ENCODE assay signal across 14 cellular contexts in the genomic region with DNA sequence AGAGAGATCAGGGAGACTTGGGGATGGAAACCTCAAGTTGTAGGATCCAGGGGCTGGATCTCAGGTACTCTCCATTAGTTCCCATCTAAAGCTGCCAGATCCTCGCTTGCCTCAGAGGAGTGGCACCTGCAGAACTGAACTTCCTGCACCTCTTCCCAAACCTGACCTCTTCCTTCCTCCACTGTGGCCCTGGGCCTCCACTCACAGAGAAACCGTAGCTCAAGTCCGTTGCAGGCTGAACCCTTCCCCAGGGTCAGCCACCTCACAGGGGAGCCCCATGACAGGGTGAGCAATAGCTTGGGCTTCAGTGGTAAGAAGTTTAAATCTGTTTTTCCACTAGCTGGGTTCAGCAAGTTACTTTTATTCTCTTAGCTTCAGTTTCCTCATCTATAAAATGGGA. TPM values are rescaled to one million over a fixed set of nuclear protein-coding genes. Genes with fewer than 3 reads are reported as not detected.
DNase-seq lines count a peak whose midpoint lies in the region; ATAC-seq and TF ChIP-seq lines count a peak whose summit lies in the region.
"Had no signal": no experiment of that assay in that cellular context is flagged by ENCODE, and none has a peak within 500 bp of the region (broad histone marks: within the 10 kb centered on the region; RNA-seq: fewer than 3 reads in every experiment).

No MANE protein-coding gene starts in this region.

- no peak overlapping the region for H3K9ac ChIP-seq in liver (ENCODE audit: low read depth in 1 of 2, low read length in 2 of 2)

- H3K9me3 Mint-ChIP-seq in activated CD8-positive, alpha-beta T cell treated with anti-CD3 and anti-CD28 coated beads for 36 hours: no peaks in the 10 kb centered on the region
- no peaks in the 10 kb centered on the region for H3K9me3 Mint-ChIP-seq in memory B cell

- peaks cover 0 to 3% (median 0%) of the 10 kb centered on the region in 4 donors for H3K4me1 ChIP-seq in liver (ENCODE audit: control insufficient read depth in 4 of 4, insufficient read depth in 4 of 4, low read length in 3 of 4)
- no peaks in the 10 kb centered on the region for H3K4me1 ChIP-seq in right lobe of liver
- peaks cover 0 to 2% of the 10 kb centered on the region in 2 donors for H3K4me1 ChIP-seq in aorta (ENCODE audit: control insufficient read depth in 1 of 2, insufficient read depth in 2 of 2, low read length in 2 of 2)

- H3K36me3 Mint-ChIP-seq in activated CD8-positive, alpha-beta T cell treated with anti-CD3 and anti-CD28 coated beads for 36 hours (ENCODE audit: low read depth): peaks cover 9% of the 10 kb centered on the region
- peaks cover 8% of the 10 kb centered on the region for H3K36me3 Mint-ChIP-seq in memory B cell

- H3K9me3 ChIP-seq in liver (ENCODE audit: control insufficient read depth in 4 of 4, low read length in 3 of 4) (no peaks in the 10 kb centered on the region), right lobe of liver (no peaks in the 10 kb centered on the region), aorta (ENCODE audit: control insufficient read depth, low read length) (no peaks in the 10 kb centered on the region)

- peak overlapping the region; percentile 93 for H3K27ac Mint-ChIP-seq in activated CD8-positive, alpha-beta T cell treated with anti-CD3 and anti-CD28 coated beads for 36 hours
- peak overlapping the region; percentile 97 for H3K27ac Mint-ChIP-seq in memory B cell

- CTCF ChIA-PET in activated CD8-positive, alpha-beta T cell treated with anti-CD3 and anti-CD28 coated beads for 36 hours (lab: Charles Lee): interaction anchor here (1.3 to 1.5 kb wide), 2 partner anchors 111 to 113 kb away, joined by 3 to 4 read pairs; no protein-coding TSS in a partner anchor

- TF ChIP-seq RAD21 in liver (IDR thresholded peaks at IDR 0.05): no peak

- H3K36me3 ChIP-seq in liver (ENCODE audit: control insufficient read depth in 4 of 4, insufficient read depth in 3 of 4, low read depth in 1 of 4, low read length in 3 of 4) (peaks cover 0 to 3% (median 0%) of the 10 kb centered on the region in 4 donors), right lobe of liver (no peaks in the 10 kb centered on the region), aorta (ENCODE audit: control insufficient read depth in 1 of 2, insufficient read depth in 2 of 2, low read length in 1 of 2) (no peaks in the 10 kb centered on the region)

- H3K4me3 ChIP-seq in liver (ENCODE audit: low read depth in 1 of 3, low read length in 3 of 3): no peak overlapping the region
- no peak overlapping the region for H3K4me3 ChIP-seq in right lobe of liver
- H3K4me3 ChIP-seq in aorta (ENCODE audit: low read length in 2 of 2): no peak overlapping the region

- no peak for TF ChIP-seq POLR2A in right lobe of liver (IDR thresholded peaks at IDR 0.05)

- TF ChIP-seq CTCF in liver (IDR thresholded peaks at IDR 0.05; ENCODE audit: low read depth, low read length, missing input control) (no peak), right lobe of liver (IDR thresholded peaks at IDR 0.05) (no peak)
- TF ChIP-seq CTCF in activated CD8-positive, alpha-beta T cell treated with anti-CD3 and anti-CD28 coated beads for 36 hours (IDR thresholded peaks at IDR 0.05): no peak

- H3K27ac ChIP-seq in liver (ENCODE audit: low read depth in 1 of 2, low read length in 2 of 2) (peak overlapping the region; percentile 25), right lobe of liver (peak overlapping the region in 1 of 3 donors; percentile 4), aorta (ENCODE audit: low read depth in 1 of 2, low read length in 2 of 2) (peak overlapping the region; percentile 34 to 92)

- no peak for DNase-seq in right lobe of liver
- peak; percentile 52 for DNase-seq in activated CD8-positive, alpha-beta T cell treated with anti-CD3 and anti-CD28 coated beads for 36 hours
- DNase-seq in memory B cell (ENCODE audit: low spot score in 2 of 2): no peak
- peak; percentile 44 to 50 for DNase-seq in aorta
- DNase-seq in dedifferentiated amniotic fluid mesenchymal stem cell (ENCODE audit: extremely low spot score): no peak
- DNase-seq: caudate nucleus; COR-L47; head of caudate nucleus; NCI-H1417; stimulated activated CD4-positive, alpha-beta T cell treated with anti-CD3 and anti-CD28 coated beads, Interleukin-4, amount 100 ng/mL, for 1 hour had no signal

- ATAC-seq in right lobe of liver (no peak), memory B cell (ENCODE audit: low read depth) (no peak), aorta (ENCODE audit: low FRiP score) (no peak), HG03196 (IDR thresholded peaks at IDR 0.05; ENCODE audit: unreplicated experiment) (no peak), GM19452 (IDR thresholded peaks at IDR 0.05; ENCODE audit: unreplicated experiment) (no peak)
- ATAC-seq in activated CD8-positive, alpha-beta T cell treated with anti-CD3 and anti-CD28 coated beads for 36 hours: peak; percentile 29

- intact Hi-C loops in right lobe of liver (cut with DNase I): no loop called here
- intact Hi-C loops in activated CD8-positive, alpha-beta T cell treated with anti-CD3 and anti-CD28 coated beads for 36 hours (cut with micrococcal nuclease): no loop called here
- intact Hi-C loops in aorta (cut with DNase I): no loop called here

- 80% methylated on average over 3 of the region's 3 CpGs for WGBS in liver
- no CpG with 5 or more reads among the region's 3 CpGs for WGBS in right lobe of liver (ENCODE audit: insufficient coverage, low coverage, low lambda C conversion rate, missing lambda C conversion rate)
- 89 to 91% methylated on average over 3 of the region's 3 CpGs for WGBS in aorta, 2 donors

- H3K27me3 ChIP-seq in liver (ENCODE audit: control insufficient read depth in 4 of 4, insufficient read depth in 4 of 4, low read length in 3 of 4): no peaks in the 10 kb centered on the region
- H3K27me3 ChIP-seq in right lobe of liver: no peaks in the 10 kb centered on the region
- H3K27me3 ChIP-seq in aorta (ENCODE audit: control insufficient read depth in 1 of 2, insufficient read depth in 2 of 2, low read length in 1 of 2): no peaks in the 10 kb centered on the region

- no peaks in the 10 kb centered on the region for H3K27me3 Mint-ChIP-seq in activated CD8-positive, alpha-beta T cell treated with anti-CD3 and anti-CD28 coated beads for 36 hours
- H3K27me3 Mint-ChIP-seq in memory B cell: no peaks in the 10 kb centered on the region

- H3K4me3 Mint-ChIP-seq in activated CD8-positive, alpha-beta T cell treated with anti-CD3 and anti-CD28 coated beads for 36 hours: no peak overlapping the region
- no peak overlapping the region for H3K4me3 Mint-ChIP-seq in memory B cell

- H3K4me1 Mint-ChIP-seq in activated CD8-positive, alpha-beta T cell treated with anti-CD3 and anti-CD28 coated beads for 36 hours (ENCODE audit: low read depth): peaks cover 46% of the 10 kb centered on the region
- H3K4me1 Mint-ChIP-seq in memory B cell: peaks cover 41% of the 10 kb centered on the region

- POLR2A ChIA-PET in activated CD8-positive, alpha-beta T cell treated with anti-CD3 and anti-CD28 coated beads for 36 hours (lab: Charles Lee): interaction anchor here (0.8 to 1.2 kb wide), 2 partner anchors 16 to 47 kb away, joined by 3 to 4 read pairs; no protein-coding TSS in a partner anchor

TF ChIP-seq in liver, 16 proteins besides CTCF, POLR2A, EP300 and RAD21:
- TF ChIP-seq NR2F2 (IDR thresholded peaks at IDR 0.05): no peak
TF ChIP-seq in liver: peak in this region for 0.

RNA-seq across cellular contexts. Expression of gene CFAP45, which starts 11.7 kb away (rescaled TPM):
- total RNA-seq in liver (not detected), right lobe of liver (not detected), aorta (1 to 10 TPM; 2.5 to 2.7 TPM)
- polyA plus RNA-seq in liver (under 1 TPM; 0.03 to 0.24 TPM), aorta (1 to 10 TPM in 1 of 2 donors, not detected in 1; 2.7 TPM)
- total RNA-seq in activated CD8-positive, alpha-beta T cell treated with anti-CD3 and anti-CD28 coated beads for 36 hours: 1 to 10 TPM; 1.3 to 1.4 TPM

RNA-seq across cellular contexts. Expression of gene TAGLN2, which starts 13.6 kb away (rescaled TPM):
- total RNA-seq in liver: 10 to 100 TPM; 46.4 to 81.8 TPM
- 100 to 1,000 TPM in 1 of 2 donors, 10 to 100 TPM in 1; 77.8 to 113 TPM for polyA plus RNA-seq in liver
- total RNA-seq in right lobe of liver: 100 to 1,000 TPM in 3 of 6 experiments, 10 to 100 TPM in 3; 53.2 to 200 (median 117) TPM
- 100 to 1,000 TPM; 475 to 482 TPM for total RNA-seq in activated CD8-positive, alpha-beta T cell treated with anti-CD3 and anti-CD28 coated beads for 36 hours
- 100 to 1,000 TPM; 316 to 350 TPM for total RNA-seq in aorta
- polyA plus RNA-seq in aorta: 100 to 1,000 TPM; 349 to 383 TPM

RNA-seq across cellular contexts. Expression of gene IGSF9, which starts 33.7 kb away (rescaled TPM):
- 10 to 100 TPM in 1 of 2 donors, under 1 TPM in 1; 0.14 to 18.2 TPM for total RNA-seq in liver
- polyA plus RNA-seq in liver: 10 to 100 TPM; 14.0 to 21.3 TPM
- 10 to 100 TPM in 5 of 6 experiments, 1 to 10 TPM in 1; 2.2 to 53.7 (median 16.6) TPM for total RNA-seq in right lobe of liver
- total RNA-seq in activated CD8-positive, alpha-beta T cell treated with anti-CD3 and anti-CD28 coated beads for 36 hours: under 1 TPM in 1 of 2 experiments, not detected in 1; 0.07 TPM
- under 1 TPM in 1 of 2 donors, not detected in 1; 0.30 TPM for total RNA-seq in aorta
- polyA plus RNA-seq in aorta: 1 to 10 TPM in 1 of 2 donors, under 1 TPM in 1; 0.05 to 1.0 TPM

RNA-seq across cellular contexts. Expression of gene SLAMF9, which starts 42.4 kb away (rescaled TPM):
- total RNA-seq in liver: under 1 TPM in 1 of 2 donors, not detected in 1; 0.25 TPM
- polyA plus RNA-seq in liver: under 1 TPM; 0.64 to 0.68 TPM
- 1 to 10 TPM in 3 of 6 experiments, under 1 TPM in 1, not detected in 2; 0.68 to 2.2 (median 1.6) TPM for total RNA-seq in right lobe of liver
- not detected for total RNA-seq in activated CD8-positive, alpha-beta T cell treated with anti-CD3 and anti-CD28 coated beads for 36 hours
- not detected for total RNA-seq in aorta
- not detected for polyA plus RNA-seq in aorta
- total RNA-seq: ureter had no signal

RNA-seq across cellular contexts. Expression of gene VSIG8, which starts 49.2 kb away (rescaled TPM):
- total RNA-seq in liver (under 1 TPM in 1 of 2 donors, not detected in 1; 0.08 TPM), right lobe of liver (not detected), aorta (under 1 TPM in 1 of 2 donors, not detected in 1; 0.21 TPM)
- polyA plus RNA-seq in liver (not detected), aorta (under 1 TPM in 1 of 2 donors, not detected in 1; 0.56 TPM)
- total RNA-seq in activated CD8-positive, alpha-beta T cell treated with anti-CD3 and anti-CD28 coated beads for 36 hours: not detected
- total RNA-seq: ureter had no signal

Comparison
In these comparisons a context has a peak if more than half of its experiments do, and no peak if none do; other contexts are left out.
1. DNase-seq: peak in activated CD8-positive, alpha-beta T cell treated with anti-CD3 and anti-CD28 coated beads for 36 hours (single experiment) and aorta (2 of 2); none in right lobe of liver (0 of 3), memory B cell (0 of 2) and dedifferentiated amniotic fluid mesenchymal stem cell (single experiment).